16 cellular contexts compared by ENCODE assay signal in genomic region chr10:64773357-64773756, GRCh38.
DNase-seq lines count a peak whose midpoint lies in the region; ATAC-seq, FAIRE-seq and TF ChIP-seq lines count a peak whose summit lies in the region.
"Had no signal": no experiment of that assay in that cellular context is flagged by ENCODE, and none has a peak within 500 bp of the region (broad histone marks: within the 10 kb centered on the region; RNA-seq: fewer than 3 reads in every experiment).

No MANE protein-coding gene starts in this region.

- no peak for TF ChIP-seq RAD21 in IMR-90 (IDR thresholded peaks at IDR 0.05; ENCODE audit: low read length)

- no peaks in the 10 kb centered on the region for H3K79me1 ChIP-seq in IMR-90 (ENCODE audit: low read depth in 1 of 2, low read length in 2 of 2)

- H2BK120ac ChIP-seq in IMR-90 (ENCODE audit: low read depth, low read length): no peak overlapping the region

- H3K9ac ChIP-seq in mammary epithelial cell (ENCODE audit: insufficient read depth, low read length) (no peak overlapping the region), IMR-90 (ENCODE audit: low read depth, low read length) (no peak overlapping the region)
- H3K9ac ChIP-seq: BLaER1 had no signal

- no peaks in the 10 kb centered on the region for H3K27me3 Mint-ChIP-seq in MCF 10A (ENCODE audit: insufficient read depth, unreplicated experiment)
- H3K27me3 Mint-ChIP-seq: CD4-positive, CD25-positive, alpha-beta regulatory T cell had no signal

- no peak overlapping the region for H2AK5ac ChIP-seq in IMR-90 (ENCODE audit: low read depth, low read length)

- no peak for TF ChIP-seq POLR2A in IMR-90 (IDR thresholded peaks at IDR 0.05; ENCODE audit: low read depth, low read length)

- no peak overlapping the region for H2BK5ac ChIP-seq in IMR-90 (ENCODE audit: low read depth, low read length, poor library complexity, severe bottlenecking)

- H3K36me3 ChIP-seq in mammary epithelial cell (ENCODE audit: insufficient read depth, low read length): no peaks in the 10 kb centered on the region
- no peaks in the 10 kb centered on the region for H3K36me3 ChIP-seq in IMR-90 (ENCODE audit: control insufficient read depth, insufficient read depth, low read length)
- H3K36me3 ChIP-seq in bronchial epithelial cell (ENCODE audit: control insufficient read depth, insufficient read depth, low read length): no peaks in the 10 kb centered on the region
- H3K36me3 ChIP-seq: BLaER1 had no signal

- H4K91ac ChIP-seq in IMR-90 (ENCODE audit: insufficient read depth, low read depth, low read length): no peak overlapping the region

- H3K79me2 ChIP-seq in mammary epithelial cell (ENCODE audit: insufficient read depth, low read length): no peaks in the 10 kb centered on the region

- BruUV-seq in MCF 10A (replicated peaks; lab: Mats Ljungman, UMichigan): no TSS peak
- BruUV-seq in mammary epithelial cell (replicated peaks; lab: Mats Ljungman, UMichigan): no TSS peak
- BruUV-seq in IMR-90 (replicated peaks; lab: Mats Ljungman, UMichigan): no TSS peak

- no peak overlapping the region for H3K4ac ChIP-seq in IMR-90 (ENCODE audit: low read depth, low read length)

- no peak overlapping the region for H4K5ac ChIP-seq in IMR-90 (ENCODE audit: low read depth, low read length)

- no peak overlapping the region for H2BK15ac ChIP-seq in IMR-90 (ENCODE audit: low read depth, low read length)

- peak; percentile 5 for DNase-seq in MCF 10A (ENCODE audit: unreplicated experiment)
- no peak for DNase-seq in mammary epithelial cell
- DNase-seq in IMR-90: no peak
- DNase-seq in bronchial epithelial cell (ENCODE audit: low read depth): peak; percentile 10
- peak; percentile 8 for DNase-seq in urothelium cell line (ENCODE audit: low spot score)
- DNase-seq in NCI-H774 (lab: John Stamatoyannopoulos, UW): no peak
- no peak for DNase-seq in NCI-H748 treated with DMSO at 0.1 percent for 48 hours (lab: John Stamatoyannopoulos, UW)
- DNase-seq: AML-193; CD4-positive, CD25-positive, alpha-beta regulatory T cell; DMS79; H7 had no signal

- peaks cover 8% of the 10 kb centered on the region for H3K9me3 ChIP-seq in mammary epithelial cell (replicated peaks; ENCODE audit: insufficient read depth, low read length)
- H3K9me3 ChIP-seq in IMR-90 (ENCODE audit: control insufficient read depth, insufficient read depth, low read length): no peaks in the 10 kb centered on the region
- H3K9me3 ChIP-seq: BLaER1 had no signal

- H4K20me1 ChIP-seq in mammary epithelial cell (ENCODE audit: insufficient read depth, low read length) (no peaks in the 10 kb centered on the region), IMR-90 (ENCODE audit: insufficient read depth, low read length) (no peaks in the 10 kb centered on the region)
- H4K20me1 ChIP-seq: BLaER1 had no signal

- H3K27me3 ChIP-seq in mammary epithelial cell (ENCODE audit: insufficient read depth, low read length) (no peaks in the 10 kb centered on the region), IMR-90 (ENCODE audit: control insufficient read depth, insufficient read depth, low read length) (no peaks in the 10 kb centered on the region), bronchial epithelial cell (ENCODE audit: control insufficient read depth, insufficient read depth, low read length) (no peaks in the 10 kb centered on the region)
- H3K27me3 ChIP-seq: BLaER1 had no signal

- H3K27ac Mint-ChIP-seq in MCF 10A (ENCODE audit: low read depth, unreplicated experiment): no peak overlapping the region
- H3K27ac Mint-ChIP-seq: CD4-positive, CD25-positive, alpha-beta regulatory T cell; GM23338 had no signal

- 60% methylated on average over 1 of the region's 1 CpG for WGBS in mammary epithelial cell (ENCODE audit: low coverage, missing lambda C conversion rate)
- WGBS in IMR-90 (ENCODE audit: extremely low coverage in 2 of 2, insufficient read length in 1 of 2), 2 experiments: 86% methylated on average over 1 of the region's 1 CpG; no CpG with 5 or more reads in 1 of the 2 experiments

- no peak overlapping the region for H3K23ac ChIP-seq in IMR-90 (ENCODE audit: low read depth, low read length)

- no peak overlapping the region for H3K4me3 Mint-ChIP-seq in MCF 10A (ENCODE audit: unreplicated experiment)
- H3K4me3 Mint-ChIP-seq: CD4-positive, CD25-positive, alpha-beta regulatory T cell; GM23338 had no signal

- H4K8ac ChIP-seq in IMR-90 (ENCODE audit: low read depth in 2 of 2, low read length in 2 of 2): no peak overlapping the region

- intact Hi-C loops in MCF 10A (cut with micrococcal nuclease): no loop called here
- intact Hi-C loops in mammary epithelial cell (cut with micrococcal nuclease): no loop called here
- intact Hi-C loops in IMR-90 (cut with micrococcal nuclease): no loop called here

- no peak overlapping the region for H3K14ac ChIP-seq in IMR-90 (replicated peaks; ENCODE audit: low read depth, low read length)

- TF ChIP-seq CTCF in MCF 10A (IDR thresholded peaks at IDR 0.05; ENCODE audit: unreplicated experiment) (no peak), mammary epithelial cell (conservative IDR thresholded peaks at IDR 0.05 in 1 of 2, IDR thresholded peaks at IDR 0.05 in 1 of 2; ENCODE audit: extremely low read depth in 1 of 2, insufficient read depth in 1 of 2, low read depth in 1 of 2, low read length in 2 of 2) (no peak), IMR-90 (conservative IDR thresholded peaks at IDR 0.05; ENCODE audit: low read depth, low read length) (no peak), bronchial epithelial cell (IDR thresholded peaks at IDR 0.05; ENCODE audit: insufficient read depth, low read length, severe bottlenecking) (no peak)

- no peak overlapping the region for H3K18ac ChIP-seq in IMR-90 (ENCODE audit: low read depth, low read length)

- dilution Hi-C loops in mammary epithelial cell (cut with HindIII; ENCODE audit: low sequenced_read_pairs) (no loop called here), IMR-90 (cut with HindIII; ENCODE audit: low sequenced_read_pairs, unreplicated experiment) (no loop called here)

- no peaks in the 10 kb centered on the region for H3K36me3 Mint-ChIP-seq in MCF 10A (ENCODE audit: insufficient read depth, unreplicated experiment)
- H3K36me3 Mint-ChIP-seq: CD4-positive, CD25-positive, alpha-beta regulatory T cell had no signal

- H3K4me3 ChIP-seq in mammary epithelial cell (replicated peaks in 1 of 3; ENCODE audit: insufficient read depth in 1 of 3, low read depth in 2 of 3, low read length in 3 of 3) (no peak overlapping the region), IMR-90 (ENCODE audit: insufficient read depth, low read depth, low read length) (no peak overlapping the region), bronchial epithelial cell (ENCODE audit: low read depth, low read length) (no peak overlapping the region)
- H3K4me3 ChIP-seq: BLaER1, GM23338 had no signal

- H3K56ac ChIP-seq in IMR-90 (ENCODE audit: extremely low read depth, insufficient read depth, low read length): no peak overlapping the region

- in situ Hi-C loops in mammary epithelial cell (cut with MboI; ENCODE audit: low sequenced_read_pairs in 2 of 2) (no loop called here), IMR-90 (cut with MboI; ENCODE audit: low sequenced_read_pairs) (no loop called here)

- H2AFZ ChIP-seq in mammary epithelial cell (ENCODE audit: low read depth, low read length): no peak overlapping the region
- H2AFZ ChIP-seq in IMR-90 (replicated peaks; ENCODE audit: low read length, poor library complexity): no peak overlapping the region
- H2AFZ ChIP-seq: GM23338 had no signal

- H3K9me1 ChIP-seq in IMR-90 (ENCODE audit: insufficient read depth, low read length): no peaks in the 10 kb centered on the region

- H3K9me3 Mint-ChIP-seq in MCF 10A (ENCODE audit: unreplicated experiment): no peaks in the 10 kb centered on the region
- H3K9me3 Mint-ChIP-seq: GM23338 had no signal

- ATAC-seq in IMR-90 (ENCODE audit: low read depth): no peak
- no peak for ATAC-seq in GM19351 (IDR thresholded peaks at IDR 0.05; ENCODE audit: unreplicated experiment)
- ATAC-seq: GM23338 had no signal

- no peak overlapping the region for H2BK20ac ChIP-seq in IMR-90 (ENCODE audit: low read depth, low read length)

- CTCF ChIA-PET in MCF 10A (lab: Yijun Ruan, JAX) (interaction anchor here (0.6 kb wide), 1 partner anchor 1038 kb away, joined by 5 read pairs; no protein-coding TSS in a partner anchor), mammary epithelial cell (lab: Charles Lee; ENCODE audit: low non-redundant PET) (no interaction called here), IMR-90 (lab: Yijun Ruan, JAX) (no interaction called here)

- no peak for FAIRE-seq in bronchial epithelial cell (lab: Jason Lieb, UNC)
- FAIRE-seq in urothelium cell line (lab: Jason Lieb, UNC): no peak
- FAIRE-seq: GM12891 had no signal

- H3K4me2 ChIP-seq in mammary epithelial cell (ENCODE audit: insufficient read depth, low read depth, low read length): no peak overlapping the region
- H3K4me2 ChIP-seq in IMR-90 (ENCODE audit: low read depth, low read length): no peak overlapping the region
- H3K4me2 ChIP-seq: BLaER1, GM23338 had no signal

- H3K4me1 Mint-ChIP-seq in MCF 10A (ENCODE audit: insufficient read depth, unreplicated experiment): no peaks in the 10 kb centered on the region
- H3K4me1 Mint-ChIP-seq: CD4-positive, CD25-positive, alpha-beta regulatory T cell; GM23338 had no signal

- no peaks in the 10 kb centered on the region for H3K4me1 ChIP-seq in mammary epithelial cell (ENCODE audit: insufficient read depth, low read length)
- no peaks in the 10 kb centered on the region for H3K4me1 ChIP-seq in IMR-90 (ENCODE audit: control insufficient read depth, insufficient read depth, low read length)
- H3K4me1 ChIP-seq: BLaER1 had no signal

- H2AK9ac ChIP-seq in IMR-90 (replicated peaks; ENCODE audit: low read depth, low read length, poor library complexity): peak overlapping the region; percentile 16

- H3K27ac ChIP-seq in mammary epithelial cell (ENCODE audit: insufficient read depth, low read depth, low read length): no peak overlapping the region
- no peak overlapping the region for H3K27ac ChIP-seq in IMR-90 (ENCODE audit: insufficient read depth, low read length)
- H3K27ac ChIP-seq: 22Rv1, BLaER1 had no signal

- POLR2A ChIA-PET in MCF 10A (lab: Yijun Ruan, JAX): no interaction called here
- POLR2A ChIA-PET in IMR-90 (lab: Charles Lee; ENCODE audit: unreplicated experiment): no interaction called here

TF ChIP-seq in IMR-90, 13 proteins besides CTCF, POLR2A, EP300 and RAD21 (continues in another document):
- TF ChIP-seq CHD1 (IDR thresholded peaks at IDR 0.05; ENCODE audit: low read depth, low read length) (no peak), RCOR1 (IDR thresholded peaks at IDR 0.05; ENCODE audit: insufficient replicate concordance, low read length) (no peak), USF2 (IDR thresholded peaks at IDR 0.05; ENCODE audit: low read depth, low read length) (no peak), RFX5 (IDR thresholded peaks at IDR 0.05; ENCODE audit: low read depth, low read length) (no peak), NFE2L2 (IDR thresholded peaks at IDR 0.05; ENCODE audit: low read depth, low read length) (no peak)

Comparison
In these comparisons a context has a peak if more than half of its experiments do, and no peak if none do; other contexts are left out.
1. DNase-seq: peak in MCF 10A (single experiment), bronchial epithelial cell (single experiment) and urothelium cell line (single experiment); none in mammary epithelial cell (single experiment), IMR-90 (single experiment), NCI-H774 (single experiment) and NCI-H748 treated with DMSO at 0.1 percent for 48 hours (single experiment).